Comparison of ENCODE assay signal across 1 cellular context in genomic region chr9:132631280-132631679, GRCh38.
TF ChIP-seq lines count a peak whose summit lies in the region.

No MANE protein-coding gene starts in this region.

TF ChIP-seq in IMR-90, 13 proteins besides CTCF, POLR2A, EP300 and RAD21 (continued from another document):
- TF ChIP-seq RCOR1 (IDR thresholded peaks at IDR 0.05; ENCODE audit: insufficient replicate concordance, low read length) = no peak
- TF ChIP-seq NFE2L2 (IDR thresholded peaks at IDR 0.05; ENCODE audit: low read depth, low read length) = no peak
- TF ChIP-seq, protein P1, sequence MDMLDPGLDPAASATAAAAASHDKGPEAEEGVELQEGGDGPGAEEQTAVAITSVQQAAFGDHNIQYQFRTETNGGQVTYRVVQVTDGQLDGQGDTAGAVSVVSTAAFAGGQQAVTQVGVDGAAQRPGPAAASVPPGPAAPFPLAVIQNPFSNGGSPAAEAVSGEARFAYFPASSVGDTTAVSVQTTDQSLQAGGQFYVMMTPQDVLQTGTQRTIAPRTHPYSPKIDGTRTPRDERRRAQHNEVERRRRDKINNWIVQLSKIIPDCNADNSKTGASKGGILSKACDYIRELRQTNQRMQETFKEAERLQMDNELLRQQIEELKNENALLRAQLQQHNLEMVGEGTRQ (IDR thresholded peaks at IDR 0.05; ENCODE audit: low read depth, low read length) = no peak
- TF ChIP-seq, protein P2, sequence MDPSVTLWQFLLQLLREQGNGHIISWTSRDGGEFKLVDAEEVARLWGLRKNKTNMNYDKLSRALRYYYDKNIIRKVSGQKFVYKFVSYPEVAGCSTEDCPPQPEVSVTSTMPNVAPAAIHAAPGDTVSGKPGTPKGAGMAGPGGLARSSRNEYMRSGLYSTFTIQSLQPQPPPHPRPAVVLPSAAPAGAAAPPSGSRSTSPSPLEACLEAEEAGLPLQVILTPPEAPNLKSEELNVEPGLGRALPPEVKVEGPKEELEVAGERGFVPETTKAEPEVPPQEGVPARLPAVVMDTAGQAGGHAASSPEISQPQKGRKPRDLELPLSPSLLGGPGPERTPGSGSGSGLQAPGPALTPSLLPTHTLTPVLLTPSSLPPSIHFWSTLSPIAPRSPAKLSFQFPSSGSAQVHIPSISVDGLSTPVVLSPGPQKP (IDR thresholded peaks at IDR 0.05; ENCODE audit: borderline replicate concordance, low read depth, low read length) = no peak
